In genomic region chr20:37383229-37383989, GRCh38 we compare ENCODE assay signal across 9 cellular contexts. TPM values are rescaled to one million over a fixed set of nuclear protein-coding genes. Genes with fewer than 3 reads are reported as not detected.
A peak's percentile ranks its signal among the peaks of the same experiment; 100 is the strongest.
DNase-seq lines count a peak whose midpoint lies in the region; ATAC-seq and TF ChIP-seq lines count a peak whose summit lies in the region.
"Had no signal": no experiment of that assay in that cellular context is flagged by ENCODE, and none has a peak within 500 bp of the region (broad histone marks: within the 10 kb centered on the region; RNA-seq: fewer than 3 reads in every experiment).

No MANE protein-coding gene starts in this region.

- TF ChIP-seq POLR2A in sigmoid colon (IDR thresholded peaks at IDR 0.05), result no peak

- no peak for ATAC-seq in HG02798 (IDR thresholded peaks at IDR 0.05; ENCODE audit: poor library complexity, unreplicated experiment)
- ATAC-seq in HG02759 (IDR thresholded peaks at IDR 0.05; ENCODE audit: unreplicated experiment), result no peak

- 92 to 95% methylated on average over 19 to 25 of the region's 25 CpGs for WGBS in endodermal cell (ENCODE audit: insufficient coverage in 1 of 2, insufficient read length in 1 of 2), 2 experiments
- WGBS in sigmoid colon, 2 donors, result 80 to 85% methylated on average over 25 of the region's 25 CpGs

- no peak overlapping the region for H3K27ac Mint-ChIP-seq in endodermal cell

- no peak overlapping the region for H3K9ac ChIP-seq in endodermal cell (ENCODE audit: extremely low read depth, low read length, poor library complexity, severe bottlenecking)

- no peaks in the 10 kb centered on the region for H3K9me3 ChIP-seq in endodermal cell (ENCODE audit: control insufficient read depth, low read length)
- H3K9me3 ChIP-seq in sigmoid colon, result no peaks in the 10 kb centered on the region

- TF ChIP-seq EP300 in sigmoid colon (IDR thresholded peaks at IDR 0.05), result no peak

- DNase-seq in GM12865 (ENCODE audit: low read depth) (no peak), RKO (ENCODE audit: low spot score) (peak; percentile 79), endodermal cell (peak; percentile 43), sigmoid colon (peak; percentile 65), GM10266 (ENCODE audit: extremely low spot score) (no peak), NCI-H510A (lab: John Stamatoyannopoulos, UW) (no peak)
- DNase-seq: foreskin melanocyte had no signal

- peaks cover 55% of the 10 kb centered on the region for H3K36me3 ChIP-seq in endodermal cell (ENCODE audit: control insufficient read depth, insufficient read depth, low read length)
- peaks cover 17 to 35% (median 24%) of the 10 kb centered on the region in 4 donors for H3K36me3 ChIP-seq in sigmoid colon

- H3K4me3 Mint-ChIP-seq in endodermal cell, result no peak overlapping the region

- H3K4me1 ChIP-seq in endodermal cell (ENCODE audit: control insufficient read depth, insufficient read depth, low read length) (peaks cover 9% of the 10 kb centered on the region), sigmoid colon (peaks cover 0 to 34% (median 26%) of the 10 kb centered on the region in 4 donors)

- H3K4me1 Mint-ChIP-seq in endodermal cell, result peaks cover 23% of the 10 kb centered on the region

- no peaks in the 10 kb centered on the region for H3K27me3 Mint-ChIP-seq in endodermal cell (ENCODE audit: insufficient read depth)

- H3K4me3 ChIP-seq in GM12865 (ENCODE audit: low read depth, low read length), result peak overlapping the region; percentile 37
- no peak overlapping the region for H3K4me3 ChIP-seq in endodermal cell (ENCODE audit: low read length)
- peak overlapping the region in 2 of 4 donors; percentile 47 to 54 for H3K4me3 ChIP-seq in sigmoid colon

- no peaks in the 10 kb centered on the region for H3K27me3 ChIP-seq in endodermal cell (ENCODE audit: control insufficient read depth, insufficient read depth, low read length, poor library complexity, severe bottlenecking)
- H3K27me3 ChIP-seq in sigmoid colon, result no peaks in the 10 kb centered on the region

- H3K9me3 Mint-ChIP-seq in endodermal cell, result no peaks in the 10 kb centered on the region

- peaks cover 50% of the 10 kb centered on the region for H3K36me3 Mint-ChIP-seq in endodermal cell (ENCODE audit: low read depth)

- intact Hi-C loops in sigmoid colon (cut with DNase I), result loop anchor here (2.0 to 10.0 kb wide), 2 partner anchors 33 to 179 kb away; no protein-coding TSS in a partner anchor

- TF ChIP-seq CTCF in GM12865 (IDR thresholded peaks at IDR 0.05; ENCODE audit: insufficient read depth, low read depth, low read length, missing control alignments), result no peak
- TF ChIP-seq CTCF in endodermal cell (conservative IDR thresholded peaks at IDR 0.05), result no peak
- TF ChIP-seq CTCF in sigmoid colon (IDR thresholded peaks at IDR 0.05), result no peak
- TF ChIP-seq CTCF in GM10266 (IDR thresholded peaks at IDR 0.05; ENCODE audit: control insufficient read depth, insufficient read depth, low read depth, missing control alignments), result no peak

- H3K27ac ChIP-seq in endodermal cell (ENCODE audit: low read depth, low read length) (no peak overlapping the region), sigmoid colon (peak overlapping the region in 3 of 4 donors; percentile 43 to 71 (median 69))

RNA-seq across cellular contexts. Expression of gene SRC, which starts 37.5 kb away (rescaled TPM):
- total RNA-seq in endodermal cell (100 to 1,000 TPM in 1 of 2 donors, 10 to 100 TPM in 1; 75.6 to 109 TPM), sigmoid colon (10 to 100 TPM; 28.1 to 52.3 (median 40.0) TPM)
- 48.4 TPM for polyA plus RNA-seq in endodermal cell (2013, experiment 1 of 2)
- polyA plus RNA-seq in endodermal cell (2013, experiment 2 of 2), result 41.1 TPM
- 10 to 100 TPM; 64.3 to 91.8 (median 79.1) TPM for polyA plus RNA-seq in sigmoid colon

Comparison
In these comparisons a context has a peak if more than half of its experiments do, and no peak if none do; other contexts are left out.
1. DNase-seq: peak in RKO (single experiment), endodermal cell (single experiment) and sigmoid colon (single experiment); none in GM12865 (single experiment), GM10266 (single experiment) and NCI-H510A (single experiment).